8 cellular contexts compared by ENCODE assay signal in genomic region chr18:3247243-3248061, GRCh38. TPM values are rescaled to one million over a fixed set of nuclear protein-coding genes. Genes with fewer than 3 reads are reported as not detected.
DNase-seq lines count a peak whose midpoint lies in the region; ATAC-seq and TF ChIP-seq lines count a peak whose summit lies in the region.

Gene MYL12A (plus strand): TSS chr18:3247801. CDS start chr18:3253248, 5,447 bp downstream.

- peak within 1 kb of the TSS; percentile 92 for H3K4me2 ChIP-seq in KMS-11

- peaks cover 42% of the 10 kb centered on the region for H3K79me2 ChIP-seq in KMS-11 (ENCODE audit: insufficient read depth, low read depth)

- no peaks in the 10 kb centered on the region for H3K36me3 ChIP-seq in KMS-11 (ENCODE audit: insufficient read depth)
- H3K36me3 ChIP-seq in Peyer's patch = no peaks in the 10 kb centered on the region
- no peaks in the 10 kb centered on the region for H3K36me3 ChIP-seq in esophagus (ENCODE audit: control insufficient read depth in 2 of 2, insufficient read depth in 2 of 2, low read length in 1 of 2)
- H3K36me3 ChIP-seq in muscle layer of colon (ENCODE audit: insufficient read depth, low read length) = peaks cover 6% of the 10 kb centered on the region

- H3K4me3 ChIP-seq in KMS-11 (IDR thresholded peaks at IDR 0.05; ENCODE audit: insufficient read depth, low read depth, low read length) (no peak within 1 kb of the TSS), Peyer's patch (peak within 1 kb of the TSS; percentile 76 to 88 (median 83)), esophagus (ENCODE audit: low read depth in 1 of 2, low read length in 2 of 2) (peak within 1 kb of the TSS; percentile 97 to 98), muscle layer of colon (ENCODE audit: low read depth in 1 of 2, low read length in 2 of 2) (peak within 1 kb of the TSS; percentile 84 to 90)

- H3K9me3 ChIP-seq in Peyer's patch = no peaks in the 10 kb centered on the region
- no peaks in the 10 kb centered on the region for H3K9me3 ChIP-seq in esophagus (ENCODE audit: control insufficient read depth in 2 of 2, insufficient read depth in 1 of 2, low read depth in 1 of 2, low read length in 1 of 2)
- H3K9me3 ChIP-seq in muscle layer of colon (ENCODE audit: low read length) = no peaks in the 10 kb centered on the region

- peak; percentile 97 for TF ChIP-seq POLR2A in Peyer's patch (IDR thresholded peaks at IDR 0.05)

- 0% methylated on average over 64 to 65 of the region's 65 CpGs for WGBS in esophagus, 2 donors

- peak; percentile 80 for ATAC-seq in GM21737 (IDR thresholded peaks at IDR 0.05; ENCODE audit: unreplicated experiment)

- no peak for TF ChIP-seq CTCF in KMS-11 (conservative IDR thresholded peaks at IDR 0.05; ENCODE audit: low read depth, low read length)
- TF ChIP-seq CTCF in Peyer's patch (IDR thresholded peaks at IDR 0.05) = peak in 1 of 6 experiments; percentile 1

- H3K27ac ChIP-seq in KMS-11 (peak within 1 kb of the TSS; percentile 87), Peyer's patch (peak within 1 kb of the TSS; percentile 98 to 99 (median 98)), esophagus (ENCODE audit: low read depth in 2 of 2, low read length in 1 of 2) (peak within 1 kb of the TSS; percentile 99 to 100), muscle layer of colon (ENCODE audit: low read depth, low read length) (peak within 1 kb of the TSS; percentile 90)

- H3K9ac ChIP-seq in KMS-11 = peak within 1 kb of the TSS; percentile 79
- H3K9ac ChIP-seq in muscle layer of colon (ENCODE audit: low read length) = peak within 1 kb of the TSS; percentile 44

- DNase-seq in DMS53 treated with DMSO at 0.1 percent for 48 hours (lab: John Stamatoyannopoulos, UW; ENCODE audit: unreplicated experiment) = peak; percentile 99
- DNase-seq in Peyer's patch = peak; percentile 95 to 99 (median 98)
- DNase-seq in activated T-cell treated with anti-CD3 and anti-CD28 coated beads, Interleukin-2, amount 50 U/mL, for 48 hours = peak; percentile 98
- DNase-seq in stimulated activated CD8-positive, alpha-beta memory T cell treated with anti-CD3 and anti-CD28 coated beads, Interleukin-7, amount 100 ng/mL, for 24 hours (ENCODE audit: low read depth) = peak; percentile 84

- H3K4me1 ChIP-seq in KMS-11 (ENCODE audit: low read depth, poor library complexity, severe bottlenecking) (peaks cover 43% of the 10 kb centered on the region), Peyer's patch (peaks cover 0 to 40% (median 6%) of the 10 kb centered on the region in 4 donors), esophagus (ENCODE audit: control insufficient read depth in 2 of 2, insufficient read depth in 2 of 2, low read length in 1 of 2) (no peaks in the 10 kb centered on the region), muscle layer of colon (ENCODE audit: insufficient read depth, low read length) (peaks cover 37% of the 10 kb centered on the region)

- H2AFZ ChIP-seq in KMS-11 (ENCODE audit: low read depth) = peak within 1 kb of the TSS; percentile 71

- H3K27me3 ChIP-seq in KMS-11 (ENCODE audit: insufficient read depth, low read depth) (no peaks in the 10 kb centered on the region), Peyer's patch (no peaks in the 10 kb centered on the region), esophagus (ENCODE audit: control insufficient read depth in 1 of 2, insufficient read depth in 2 of 2, low read length in 2 of 2) (no peaks in the 10 kb centered on the region), muscle layer of colon (ENCODE audit: control insufficient read depth in 1 of 2, insufficient read depth in 2 of 2, low read length in 2 of 2) (no peaks in the 10 kb centered on the region)

- 0 out of 2 replicates have a peak, but pooled peaks cover 5% of the 10 kb centered on the region for H4K20me1 ChIP-seq in KMS-11 (ENCODE audit: insufficient read depth)

RNA-seq across cellular contexts. Expression of gene MYL12A, which starts in this region (rescaled TPM):
- total RNA-seq in Peyer's patch = 100 to 1,000 TPM; 256 to 401 (median 312) TPM
- 100 to 1,000 TPM; 342 to 364 TPM for polyA plus RNA-seq in esophagus
